In genomic region chr5:150357326-150358260, GRCh38 we compare ENCODE assay signal across 8 cellular contexts. TPM values are rescaled to one million over a fixed set of nuclear protein-coding genes. Genes with fewer than 3 reads are reported as not detected.
DNase-seq lines count a peak whose midpoint lies in the region; ATAC-seq and TF ChIP-seq lines count a peak whose summit lies in the region.

Gene TCOF1 (plus strand): TSS chr5:150357697. CDS start chr5:150357747, 50 bp downstream.

- DNase-seq in EH (ENCODE audit: low read depth): peak; percentile 95
- DNase-seq in H4 (ENCODE audit: low spot score): peak; percentile 88
- peak; percentile 99 for DNase-seq in LoVo (ENCODE audit: low spot score)
- peak; percentile 98 for DNase-seq in RWPE2 (ENCODE audit: low spot score)
- peak; percentile 96 for DNase-seq in activated T-helper 2 cell treated with anti-CD3 and anti-CD28 coated beads, Interferon-gamma antibody, Interleukin-2, Interleukin-4, amounts not matched to agents 10 μg/mL and 5 μg/mL and 100 μg/mL, durations not matched to agents 14 hours and 24 hours and 36 hours (ENCODE audit: low spot score)
- DNase-seq in fibroblast of mammary gland (ENCODE audit: low read depth): peak; percentile 90
- peak; percentile 97 for DNase-seq in natural killer cell treated with Interleukin-12 subunit alpha and Interleukin-12 subunit beta and Interleukin-15 and Interleukin-18, amount 100 ng/mL, for 72 hours (ENCODE audit: low spot score)
- peak; percentile 99 for DNase-seq in stimulated activated naive CD8-positive, alpha-beta T cell treated with anti-CD3 and anti-CD28 coated beads, Interleukin-15, Interleukin-2, amounts not matched to agents 100 U/mL and 50 U/mL, for 24 hours

- peak; percentile 91 for ATAC-seq in RWPE2 (ENCODE audit: low read depth)
- ATAC-seq in natural killer cell treated with Interleukin-12 subunit alpha and Interleukin-12 subunit beta and Interleukin-15 and Interleukin-18, amount 100 ng/mL, for 72 hours: peak; percentile 98 to 99
- peak; percentile 97 for ATAC-seq in stimulated activated naive CD8-positive, alpha-beta T cell treated with anti-CD3 and anti-CD28 coated beads, Interleukin-15, Interleukin-2, amounts not matched to agents 100 U/mL and 50 U/mL, for 24 hours

- H3K4me3 Mint-ChIP-seq in activated T-helper 2 cell treated with anti-CD3 and anti-CD28 coated beads, Interferon-gamma antibody, Interleukin-2, Interleukin-4, amounts not matched to agents 10 μg/mL and 5 μg/mL and 100 μg/mL, durations not matched to agents 14 hours and 24 hours and 36 hours (ENCODE audit: low read depth): peak within 1 kb of the TSS; percentile 87
- peak within 1 kb of the TSS; percentile 80 for H3K4me3 Mint-ChIP-seq in natural killer cell treated with Interleukin-12 subunit alpha and Interleukin-12 subunit beta and Interleukin-15 and Interleukin-18, amount 100 ng/mL, for 72 hours

- peaks cover 32% of the 10 kb centered on the region for H3K4me1 Mint-ChIP-seq in activated T-helper 2 cell treated with anti-CD3 and anti-CD28 coated beads, Interferon-gamma antibody, Interleukin-2, Interleukin-4, amounts not matched to agents 10 μg/mL and 5 μg/mL and 100 μg/mL, durations not matched to agents 14 hours and 24 hours and 36 hours (ENCODE audit: low read depth)
- H3K4me1 Mint-ChIP-seq in natural killer cell treated with Interleukin-12 subunit alpha and Interleukin-12 subunit beta and Interleukin-15 and Interleukin-18, amount 100 ng/mL, for 72 hours (ENCODE audit: low read depth in 2 of 2): peaks cover 33 to 37% of the 10 kb centered on the region in 2 donors

- no peak for TF ChIP-seq CTCF in RWPE2 (IDR thresholded peaks at IDR 0.05; ENCODE audit: poor library complexity, severe bottlenecking)
- no peak for TF ChIP-seq CTCF in fibroblast of mammary gland (conservative IDR thresholded peaks at IDR 0.05; ENCODE audit: control insufficient read depth, insufficient read depth, low read depth, low read length)

- peaks cover 31% of the 10 kb centered on the region for H3K36me3 Mint-ChIP-seq in activated T-helper 2 cell treated with anti-CD3 and anti-CD28 coated beads, Interferon-gamma antibody, Interleukin-2, Interleukin-4, amounts not matched to agents 10 μg/mL and 5 μg/mL and 100 μg/mL, durations not matched to agents 14 hours and 24 hours and 36 hours (ENCODE audit: low read depth)
- H3K36me3 Mint-ChIP-seq in natural killer cell treated with Interleukin-12 subunit alpha and Interleukin-12 subunit beta and Interleukin-15 and Interleukin-18, amount 100 ng/mL, for 72 hours: peaks cover 19% of the 10 kb centered on the region

- peaks cover 4% of the 10 kb centered on the region for H3K27me3 Mint-ChIP-seq in activated T-helper 2 cell treated with anti-CD3 and anti-CD28 coated beads, Interferon-gamma antibody, Interleukin-2, Interleukin-4, amounts not matched to agents 10 μg/mL and 5 μg/mL and 100 μg/mL, durations not matched to agents 14 hours and 24 hours and 36 hours (ENCODE audit: low read depth)
- no peaks in the 10 kb centered on the region for H3K27me3 Mint-ChIP-seq in natural killer cell treated with Interleukin-12 subunit alpha and Interleukin-12 subunit beta and Interleukin-15 and Interleukin-18, amount 100 ng/mL, for 72 hours

- peaks cover 4% of the 10 kb centered on the region for H3K4me1 ChIP-seq in RWPE2 (ENCODE audit: insufficient read depth, poor library complexity, severe bottlenecking)

- H3K4me3 ChIP-seq in RWPE2 (ENCODE audit: severe bottlenecking) (peak within 1 kb of the TSS; percentile 93), fibroblast of mammary gland (ENCODE audit: control insufficient read depth, low read depth, low read length) (peak within 1 kb of the TSS; percentile 87)

- peak within 1 kb of the TSS; percentile 65 for H3K27ac ChIP-seq in RWPE2 (ENCODE audit: poor library complexity, severe bottlenecking)

- H3K9me3 Mint-ChIP-seq in activated T-helper 2 cell treated with anti-CD3 and anti-CD28 coated beads, Interferon-gamma antibody, Interleukin-2, Interleukin-4, amounts not matched to agents 10 μg/mL and 5 μg/mL and 100 μg/mL, durations not matched to agents 14 hours and 24 hours and 36 hours: no peaks in the 10 kb centered on the region
- H3K9me3 Mint-ChIP-seq in natural killer cell treated with Interleukin-12 subunit alpha and Interleukin-12 subunit beta and Interleukin-15 and Interleukin-18, amount 100 ng/mL, for 72 hours: no peaks in the 10 kb centered on the region

- H3K27ac Mint-ChIP-seq in activated T-helper 2 cell treated with anti-CD3 and anti-CD28 coated beads, Interferon-gamma antibody, Interleukin-2, Interleukin-4, amounts not matched to agents 10 μg/mL and 5 μg/mL and 100 μg/mL, durations not matched to agents 14 hours and 24 hours and 36 hours: peak within 1 kb of the TSS; percentile 85
- H3K27ac Mint-ChIP-seq in natural killer cell treated with Interleukin-12 subunit alpha and Interleukin-12 subunit beta and Interleukin-15 and Interleukin-18, amount 100 ng/mL, for 72 hours: peak within 1 kb of the TSS; percentile 80 to 85

- peaks cover 45% of the 10 kb centered on the region for H3K36me3 ChIP-seq in RWPE2 (ENCODE audit: low read depth)

- intact Hi-C loops in activated T-helper 2 cell treated with anti-CD3 and anti-CD28 coated beads, Interferon-gamma antibody, Interleukin-2, Interleukin-4, amounts not matched to agents 10 μg/mL and 5 μg/mL and 100 μg/mL, durations not matched to agents 14 hours and 24 hours and 36 hours (cut with micrococcal nuclease): loop anchor here (1.0 to 10.0 kb wide), 5 partner anchors 55 to 1417 kb away; partner anchors contain the start of genes CD74, G3BP1, HMGXB3 and RPS14

- no peaks in the 10 kb centered on the region for H3K27me3 ChIP-seq in RWPE2 (ENCODE audit: insufficient read depth, poor library complexity, severe bottlenecking)

- H3K9me3 ChIP-seq in RWPE2 (ENCODE audit: severe bottlenecking): no peaks in the 10 kb centered on the region

RNA-seq across cellular contexts. Expression of gene TCOF1, which starts in this region (rescaled TPM):
- total RNA-seq in H4 (2014; rRNA removed; shearing (Covaris generic)): 23.6 and 32.9 TPM in 2 replicates
- total RNA-seq in activated T-helper 2 cell treated with anti-CD3 and anti-CD28 coated beads, Interferon-gamma antibody, Interleukin-2, Interleukin-4, amounts not matched to agents 10 μg/mL and 5 μg/mL and 100 μg/mL, durations not matched to agents 14 hours and 24 hours and 36 hours: 95.8 and 98.2 TPM in 2 replicates
- total RNA-seq in natural killer cell treated with Interleukin-12 subunit alpha and Interleukin-12 subunit beta and Interleukin-15 and Interleukin-18, amount 100 ng/mL, for 72 hours: 100 to 1,000 TPM in 1 of 2 donors, 10 to 100 TPM in 1; 70.0 to 140 TPM

Comparison
In these comparisons a context has a peak if more than half of its experiments do, and no peak if none do; other contexts are left out.
1. Peak in every context shown above with its lines: DNase-seq, ATAC-seq, H3K4me3 ChIP-seq and H3K27ac ChIP-seq.